ENCODE assay signal across 30 cellular contexts in the genomic region with DNA sequence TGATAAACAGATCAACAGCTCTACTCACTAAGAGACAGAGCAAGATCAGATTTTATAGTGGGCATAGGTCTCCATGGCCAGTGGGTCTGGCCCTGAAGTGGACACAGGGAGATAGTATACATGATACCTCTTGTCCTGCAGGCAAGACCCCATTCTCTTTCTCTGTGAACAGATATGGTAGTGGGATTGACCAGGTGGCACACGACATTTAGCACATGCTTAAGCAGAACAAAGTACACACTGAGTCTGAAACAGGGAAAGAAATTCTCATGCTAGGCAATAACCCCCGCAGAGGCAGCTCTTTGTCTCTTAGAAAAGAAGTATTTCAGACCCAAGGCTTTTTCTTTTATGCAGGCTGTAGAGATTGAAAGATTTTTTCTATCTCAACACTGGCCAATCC.
"Had no signal": no experiment of that assay in that cellular context is flagged by ENCODE, and none has a peak within 500 bp of the region (broad histone marks: within the 10 kb centered on the region; RNA-seq: fewer than 3 reads in every experiment).

No MANE protein-coding gene starts in this region.

- H3K4me1 Mint-ChIP-seq: naive B cell; naive thymus-derived CD8-positive, alpha-beta T cell; nephron progenitor cell; neural crest cell; stimulated activated effector memory CD8-positive, alpha-beta T cell treated with anti-CD3 and anti-CD28 coated beads, Interleukin-12 subunit alpha, Interleukin-12 subunit beta, amount 100 ng/mL, for 72 hours; stimulated activated naive CD8-positive, alpha-beta T cell treated with anti-CD3 and anti-CD28 coated beads, Interleukin-15, amount 100 ng/mL, for 72 hours had no signal

- H3K9ac ChIP-seq: parathyroid adenoma had no signal

- H3K4me3 ChIP-seq: ovary, psoas muscle, sigmoid colon, suprapubic skin, testis, tibial artery, transverse colon, upper lobe of right lung, uterus had no signal

- H2AFZ ChIP-seq: parathyroid adenoma had no signal

- H3K4me1 ChIP-seq: parathyroid adenoma, psoas muscle, suprapubic skin, testis, tibial artery, upper lobe of right lung, uterus had no signal

- H3K27ac ChIP-seq: ovary, parathyroid adenoma, psoas muscle, sigmoid colon, suprapubic skin, testis, tibial artery, transverse colon, upper lobe of right lung, uterus had no signal

- H3K36me3 ChIP-seq: ovary, sigmoid colon, suprapubic skin, tibial artery, transverse colon, upper lobe of right lung, uterus had no signal

- H3K27ac Mint-ChIP-seq: naive B cell; naive thymus-derived CD8-positive, alpha-beta T cell; natural killer cell treated with Interleukin-12 subunit alpha and Interleukin-12 subunit beta and Interleukin-15 and Interleukin-18, amount 100 ng/mL, for 72 hours; nephron progenitor cell; progenitor cell of endocrine pancreas; stimulated activated effector memory CD8-positive, alpha-beta T cell treated with anti-CD3 and anti-CD28 coated beads, Interleukin-12 subunit alpha, Interleukin-12 subunit beta, amount 100 ng/mL, for 72 hours; stimulated activated naive CD8-positive, alpha-beta T cell treated with anti-CD3 and anti-CD28 coated beads, Interleukin-15, amount 100 ng/mL, for 72 hours; type B pancreatic cell had no signal

- H3K9me3 ChIP-seq: ovary, psoas muscle, sigmoid colon, suprapubic skin, testis, tibial artery, transverse colon, upper lobe of right lung, uterus had no signal

- H3K79me2 ChIP-seq: parathyroid adenoma had no signal

- DNase-seq: naive B cell; naive thymus-derived CD8-positive, alpha-beta T cell; nephron progenitor cell; occipital lobe; ovary; posterior cingulate gyrus; psoas muscle; right cardiac atrium; sigmoid colon; small intestine; stimulated activated CD4-positive, alpha-beta T cell treated with anti-CD3 and anti-CD28 coated beads, Interleukin-15, amount 100 ng/mL, for 24 hours; stimulated activated CD4-positive, alpha-beta T cell treated with anti-CD3 and anti-CD28 coated beads, Interleukin-2, amount 100 ng/mL, for 24 hours; stimulated activated CD4-positive, alpha-beta T cell treated with anti-CD3 and anti-CD28 coated beads, Interleukin-2, amount 100 ng/mL, for 48 hours; stimulated activated CD4-positive, alpha-beta T cell treated with anti-CD3 and anti-CD28 coated beads, Interleukin-4, amount 100 ng/mL, for 24 hours; stimulated activated naive CD4-positive, alpha-beta T cell; stimulated activated naive CD8-positive, alpha-beta T cell treated with anti-CD3 and anti-CD28 coated beads, Interleukin-15, amount 100 ng/mL, for 72 hours; stimulated activated naive CD8-positive, alpha-beta T cell treated with anti-CD3 and anti-CD28 coated beads, Interleukin-15, Interleukin-2, amounts not matched to agents 100 U/mL and 50 U/mL, for 24 hours; substantia nigra; testis; tibial artery; transverse colon; upper lobe of right lung; uterus had no signal

- H3K4me3 Mint-ChIP-seq: naive B cell; naive thymus-derived CD8-positive, alpha-beta T cell; natural killer cell treated with Interleukin-12 subunit alpha and Interleukin-12 subunit beta and Interleukin-15 and Interleukin-18, amount 100 ng/mL, for 72 hours; nephron progenitor cell; neural crest cell; stimulated activated effector memory CD8-positive, alpha-beta T cell treated with anti-CD3 and anti-CD28 coated beads, Interleukin-12 subunit alpha, Interleukin-12 subunit beta, amount 100 ng/mL, for 72 hours; stimulated activated naive CD8-positive, alpha-beta T cell treated with anti-CD3 and anti-CD28 coated beads, Interleukin-15, amount 100 ng/mL, for 72 hours; type B pancreatic cell had no signal

- FAIRE-seq: small intestine had no signal

- H3K27me3 ChIP-seq: ovary, sigmoid colon, suprapubic skin, testis, tibial artery, transverse colon, upper lobe of right lung, uterus had no signal

- H3K9me3 Mint-ChIP-seq: nephron progenitor cell, type B pancreatic cell had no signal

- ATAC-seq: naive thymus-derived CD8-positive, alpha-beta T cell; natural killer cell treated with Interleukin-12 subunit alpha and Interleukin-12 subunit beta and Interleukin-15 and Interleukin-18, amount 100 ng/mL, for 72 hours; psoas muscle; right cardiac atrium; stimulated activated effector memory CD8-positive, alpha-beta T cell treated with anti-CD3 and anti-CD28 coated beads, Interleukin-12 subunit alpha, Interleukin-12 subunit beta, amount 100 ng/mL, for 72 hours; stimulated activated naive CD8-positive, alpha-beta T cell treated with anti-CD3 and anti-CD28 coated beads, Interleukin-15, amount 100 ng/mL, for 72 hours; stimulated activated naive CD8-positive, alpha-beta T cell treated with anti-CD3 and anti-CD28 coated beads, Interleukin-15, Interleukin-2, amounts not matched to agents 100 U/mL and 50 U/mL, for 24 hours; upper lobe of right lung had no signal

- H3K36me3 Mint-ChIP-seq: naive B cell; naive thymus-derived CD8-positive, alpha-beta T cell; stimulated activated effector memory CD8-positive, alpha-beta T cell treated with anti-CD3 and anti-CD28 coated beads, Interleukin-12 subunit alpha, Interleukin-12 subunit beta, amount 100 ng/mL, for 72 hours; type B pancreatic cell had no signal

- H3K27me3 Mint-ChIP-seq: naive B cell; naive thymus-derived CD8-positive, alpha-beta T cell; natural killer cell treated with Interleukin-12 subunit alpha and Interleukin-12 subunit beta and Interleukin-15 and Interleukin-18, amount 100 ng/mL, for 72 hours; progenitor cell of endocrine pancreas; stimulated activated naive CD8-positive, alpha-beta T cell treated with anti-CD3 and anti-CD28 coated beads, Interleukin-15, amount 100 ng/mL, for 72 hours; type B pancreatic cell had no signal
